In the genomic region with DNA sequence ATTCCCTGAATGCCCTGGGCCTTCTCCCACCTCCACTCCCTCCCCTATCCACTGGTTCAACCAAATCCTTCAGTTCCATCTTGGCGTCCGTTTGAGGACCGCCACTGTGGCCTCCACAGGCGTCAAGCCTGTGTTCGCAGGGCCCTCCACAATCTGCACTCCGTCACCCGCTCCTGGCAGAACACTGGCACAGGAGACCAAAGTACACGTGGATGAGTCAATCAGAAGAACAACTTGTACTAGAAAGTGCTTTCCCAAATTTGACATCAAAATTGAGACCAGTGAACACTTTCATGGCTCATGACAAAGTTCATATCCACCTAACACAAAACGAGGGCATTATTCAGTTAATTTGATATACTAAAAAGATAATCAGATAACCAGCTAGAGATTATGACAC, we compare ENCODE assay signal across 25 cellular contexts. TPM values are rescaled to one million over a fixed set of nuclear protein-coding genes. Genes with fewer than 3 reads are reported as not detected.
"Had no signal": no experiment of that assay in that cellular context is flagged by ENCODE, and none has a peak within 500 bp of the region (broad histone marks: within the 10 kb centered on the region; RNA-seq: fewer than 3 reads in every experiment).

No MANE protein-coding gene starts in this region.

- H3K4me3 ChIP-seq: ascending aorta, body of pancreas, Peyer's patch had no signal

- H3K36me3 Mint-ChIP-seq: activated naive CD4-positive, alpha-beta T cell treated with anti-CD3 and anti-CD28 coated beads, Interleukin-2, amount 50 U/mL, for 72 hours had no signal

- DNase-seq: activated CD4-positive, alpha-beta T cell treated with anti-CD3 and anti-CD28 coated beads for 4 hours; activated CD4-positive, alpha-beta T cell treated with anti-CD3 and anti-CD28 coated beads, Interleukin-2, amount 50 U/mL, for 4 hours; activated CD8-positive, alpha-beta memory T cell treated with anti-CD3 and anti-CD28 coated beads for 24 hours; activated effector memory CD4-positive, alpha-beta T cell treated with anti-CD3 and anti-CD28 coated beads, Interleukin-2, amount 50 U/mL, for 16 hours; activated naive CD4-positive, alpha-beta T cell treated with Interleukin-2 at 50 U/mL for 16 hours; activated naive CD8-positive, alpha-beta T cell treated with anti-CD3 and anti-CD28 coated beads, Interleukin-2, amount 50 U/mL, for 24 hours; activated T-cell treated with anti-CD3 and anti-CD28 coated beads, Interleukin-2, amount 50 U/mL, for 4 hours; amniotic stem cell; body of pancreas; Kasumi-1; KBM-7; NCI-H1105 treated with DMSO at 0.1 percent for 48 hours; NCI-H1436 treated with DMSO at 0.1 percent for 48 hours; NCI-H187; NCI-H2081; NCI-H524; SHP77 treated with DMSO at 0.1 percent for 48 hours had no signal

- H3K9me3 Mint-ChIP-seq: activated naive CD8-positive, alpha-beta T cell treated with anti-CD3 and anti-CD28 coated beads, Interleukin-2, amount 50 U/mL, for 24 hours; activated T-cell treated with anti-CD3 and anti-CD28 coated beads, Interleukin-2, amount 50 U/mL, for 4 hours; T-helper 1 cell treated with Interleukin-12 subunit alpha and Interleukin-12 subunit beta and Interleukin-4 antibody, amounts not matched to agents 30 μg/mL and 1 μg/mL, for 36 hours had no signal

- H3K4me3 Mint-ChIP-seq: activated naive CD8-positive, alpha-beta T cell treated with anti-CD3 and anti-CD28 coated beads, Interleukin-2, amount 50 U/mL, for 24 hours; activated T-cell treated with anti-CD3 and anti-CD28 coated beads, Interleukin-2, amount 50 U/mL, for 4 hours; T-helper 1 cell treated with Interleukin-12 subunit alpha and Interleukin-12 subunit beta and Interleukin-4 antibody, amounts not matched to agents 30 μg/mL and 1 μg/mL, for 36 hours had no signal

- H3K36me3 ChIP-seq: ascending aorta, Peyer's patch had no signal

- H3K27ac ChIP-seq: ascending aorta, body of pancreas, Peyer's patch, RWPE1 had no signal

- H3K9me3 ChIP-seq: ascending aorta, body of pancreas, Peyer's patch had no signal

- H3K27me3 ChIP-seq: ascending aorta, body of pancreas, Peyer's patch had no signal

- ATAC-seq: activated CD4-positive, CD25-positive, alpha-beta regulatory T cell treated with anti-CD3 and anti-CD28 coated beads, Interleukin-2, amount 50 U/mL, for 24 hours; activated naive CD4-positive, alpha-beta T cell treated with anti-CD3 and anti-CD28 coated beads, Interleukin-2, amount 50 U/mL, for 72 hours; activated naive CD8-positive, alpha-beta T cell treated with anti-CD3 and anti-CD28 coated beads, Interleukin-2, amount 50 U/mL, for 24 hours; activated T-cell treated with anti-CD3 and anti-CD28 coated beads, Interleukin-2, amount 50 U/mL, for 4 hours; body of pancreas had no signal

- H3K27ac Mint-ChIP-seq: activated naive CD4-positive, alpha-beta T cell treated with anti-CD3 and anti-CD28 coated beads, Interleukin-2, amount 50 U/mL, for 72 hours; activated naive CD8-positive, alpha-beta T cell treated with anti-CD3 and anti-CD28 coated beads, Interleukin-2, amount 50 U/mL, for 24 hours had no signal

- H3K4me1 ChIP-seq: ascending aorta, Peyer's patch had no signal

RNA-seq across cellular contexts. Expression of gene CFAP97D2, which starts 49.1 kb away (rescaled TPM):
- total RNA-seq: activated naive CD4-positive, alpha-beta T cell treated with anti-CD3 and anti-CD28 coated beads, Interleukin-2, amount 50 U/mL, for 72 hours; activated T-cell treated with anti-CD3 and anti-CD28 coated beads, Interleukin-2, amount 50 U/mL, for 4 hours; ascending aorta; body of pancreas; bronchial epithelial cell; Peyer's patch; SK-MEL-5 had no signal
